ENCODE assay signal across 17 cellular contexts in genomic region chr12:49545815-49546214, GRCh38. TPM values are rescaled to one million over a fixed set of nuclear protein-coding genes. Genes with fewer than 3 reads are reported as not detected.
DNase-seq lines count a peak whose midpoint lies in the region; ATAC-seq and TF ChIP-seq lines count a peak whose summit lies in the region.
"Had no signal": no experiment of that assay in that cellular context is flagged by ENCODE, and none has a peak within 500 bp of the region (broad histone marks: within the 10 kb centered on the region; RNA-seq: fewer than 3 reads in every experiment).

No MANE protein-coding gene starts in this region.

- no peak overlapping the region for H3K27ac ChIP-seq in osteoblast (ENCODE audit: low read depth, low read length)
- H3K27ac ChIP-seq in upper lobe of right lung = no peak overlapping the region
- no peak overlapping the region for H3K27ac ChIP-seq in testis
- H3K27ac ChIP-seq: 22Rv1 had no signal

- H3K4me3 ChIP-seq in osteoblast (ENCODE audit: insufficient read depth, low read length) = no peak overlapping the region
- no peak overlapping the region for H3K4me3 ChIP-seq in upper lobe of right lung
- no peak overlapping the region for H3K4me3 ChIP-seq in testis
- H3K4me3 ChIP-seq: GM23338 had no signal

- no peaks in the 10 kb centered on the region for H4K20me1 ChIP-seq in osteoblast (ENCODE audit: insufficient read depth, low read length)

- 87 to 96% methylated on average over 2 to 4 of the region's 4 CpGs for WGBS in testis, 2 donors

- H3K79me2 ChIP-seq in osteoblast (ENCODE audit: insufficient read depth, low read length) = no peaks in the 10 kb centered on the region

- peaks cover 5% of the 10 kb centered on the region for H3K4me1 ChIP-seq in osteoblast (ENCODE audit: insufficient read depth, low read length)
- peaks cover 10% of the 10 kb centered on the region for H3K4me1 ChIP-seq in upper lobe of right lung
- H3K4me1 ChIP-seq in testis = peaks cover 4% of the 10 kb centered on the region

- H3K9me3 ChIP-seq in osteoblast (ENCODE audit: low read depth, low read length) = no peaks in the 10 kb centered on the region
- H3K9me3 ChIP-seq in upper lobe of right lung = no peaks in the 10 kb centered on the region
- no peaks in the 10 kb centered on the region for H3K9me3 ChIP-seq in testis

- peak; percentile 32 for DNase-seq in DMS53 (lab: John Stamatoyannopoulos, UW)
- DNase-seq in DMS53 treated with DMSO at 0.1 percent for 48 hours (lab: John Stamatoyannopoulos, UW; ENCODE audit: unreplicated experiment) = no peak
- DNase-seq in cardiac septum (ENCODE audit: low spot score) = peak; percentile 50
- DNase-seq in Right ventricle myocardium inferior (ENCODE audit: missing footprints) = no peak
- DNase-seq in osteoblast (ENCODE audit: insufficient read length, low spot score, missing footprints) = peak; percentile 79
- peak; percentile 39 for DNase-seq in upper lobe of right lung
- no peak for DNase-seq in testis
- no peak for DNase-seq in MV-4-11 (lab: John Stamatoyannopoulos, UW)
- DNase-seq: CD8-positive, alpha-beta T cell; COR-L47; DMS153; GF-D8; H9 had no signal

- intact Hi-C loops in cardiac septum (cut with DNase I) (no loop called here), Right ventricle myocardium inferior (cut with DNase I) (no loop called here), upper lobe of right lung (cut with DNase I) (no loop called here), testis (cut with DNase I; ENCODE audit: low total_unique reads) (no loop called here)

- no peak overlapping the region for H3K4me2 ChIP-seq in osteoblast (ENCODE audit: insufficient read depth, low read length)
- H3K4me2 ChIP-seq: GM23338 had no signal

- TF ChIP-seq POLR2A in testis (IDR thresholded peaks at IDR 0.05) = no peak

- H3K36me3 ChIP-seq in osteoblast (ENCODE audit: insufficient read depth, low read length) (no peaks in the 10 kb centered on the region), upper lobe of right lung (no peaks in the 10 kb centered on the region), testis (ENCODE audit: low read depth, missing control alignments) (no peaks in the 10 kb centered on the region)

- H2AFZ ChIP-seq in osteoblast (ENCODE audit: low read length) = no peak overlapping the region
- H2AFZ ChIP-seq: GM23338 had no signal

- H3K27me3 ChIP-seq in osteoblast (ENCODE audit: insufficient read depth, low read length) (peaks cover 47% of the 10 kb centered on the region), upper lobe of right lung (peaks cover 36% of the 10 kb centered on the region), testis (no peaks in the 10 kb centered on the region)

- TF ChIP-seq CTCF in osteoblast (IDR thresholded peaks at IDR 0.05; ENCODE audit: extremely low read depth, low read depth, low read length) = no peak
- TF ChIP-seq CTCF in upper lobe of right lung (IDR thresholded peaks at IDR 0.05) = no peak
- TF ChIP-seq CTCF in testis (IDR thresholded peaks at IDR 0.05) = no peak

- ATAC-seq in Right ventricle myocardium inferior (no peak), upper lobe of right lung (no peak)
- ATAC-seq: CD8-positive, alpha-beta T cell; GM23338; HepG2 had no signal

RNA-seq across cellular contexts. Expression of gene KCNH3, which starts 7.0 kb away (rescaled TPM):
- 0.97 TPM for total RNA-seq in cardiac septum
- 0.27 TPM for total RNA-seq in Right ventricle myocardium inferior
- total RNA-seq in osteoblast = not detected in 2 replicates
- 0.90 TPM for total RNA-seq in upper lobe of right lung
- total RNA-seq in testis = 1 to 10 TPM; 4.5 to 8.3 TPM
- polyA plus RNA-seq in testis (ENCODE audit: insufficient read depth, low read depth, low replicate concordance) = 4.5 TPM

RNA-seq across cellular contexts. Expression of gene MCRS1, which starts 22.1 kb away (rescaled TPM):
- total RNA-seq in cardiac septum (118 TPM), Right ventricle myocardium inferior (88.9 TPM), osteoblast (51.0 and 56.5 TPM in 2 replicates), upper lobe of right lung (54.0 TPM), testis (100 to 1,000 TPM in 1 of 2 donors, 10 to 100 TPM in 1; 95.8 to 105 TPM)
- 104 TPM for polyA plus RNA-seq in testis (ENCODE audit: insufficient read depth, low read depth, low replicate concordance)

RNA-seq across cellular contexts. Expression of gene FAM186B, which starts 59.6 kb away (rescaled TPM):
- total RNA-seq in cardiac septum = 0.48 TPM
- 0.62 TPM for total RNA-seq in Right ventricle myocardium inferior
- 0.59 and 0.72 TPM in 2 replicates for total RNA-seq in osteoblast
- 0.75 TPM for total RNA-seq in upper lobe of right lung
- 10 to 100 TPM; 54.9 to 68.6 TPM for total RNA-seq in testis
- 178 TPM for polyA plus RNA-seq in testis (ENCODE audit: insufficient read depth, low read depth, low replicate concordance)
- polyA plus RNA-seq: CD14-positive monocyte had no signal

Comparison
In these comparisons a context has a peak if more than half of its experiments do, and no peak if none do; other contexts are left out.
1. DNase-seq: peak in DMS53 (single experiment), cardiac septum (single experiment), osteoblast (single experiment) and upper lobe of right lung (single experiment); none in DMS53 treated with DMSO at 0.1 percent for 48 hours (single experiment), Right ventricle myocardium inferior (single experiment), testis (single experiment) and MV-4-11 (single experiment).
2. RNA of gene FAM186B, which starts 59.6 kb away (total RNA-seq): 54.9 to 68.6 TPM in testis; 0.75 TPM in upper lobe of right lung (single experiment), 0.59 to 0.72 TPM in osteoblast, 0.62 TPM in Right ventricle myocardium inferior (single experiment) and 0.48 TPM in cardiac septum (single experiment); every median in the first group is over 10 times any median in the second.